10 cellular contexts compared by ENCODE assay signal in genomic region chr13:99062593-99062992, GRCh38.
DNase-seq lines count a peak whose midpoint lies in the region; ATAC-seq and TF ChIP-seq lines count a peak whose summit lies in the region.
"Had no signal": no experiment of that assay in that cellular context is flagged by ENCODE, and none has a peak within 500 bp of the region (broad histone marks: within the 10 kb centered on the region; RNA-seq: fewer than 3 reads in every experiment).

No MANE protein-coding gene starts in this region.

- H3K4me1 ChIP-seq in skeletal muscle tissue (ENCODE audit: control insufficient read depth in 3 of 3, insufficient read depth in 3 of 3, low read length in 3 of 3), result peaks cover 5 to 8% (median 6%) of the 10 kb centered on the region in 3 donors

- H3K27ac ChIP-seq in skeletal muscle tissue (ENCODE audit: low read depth, low read length), result peak overlapping the region; percentile 28

- no peak overlapping the region for H3K4me3 ChIP-seq in skeletal muscle tissue (ENCODE audit: low read length in 3 of 3)

- ATAC-seq in SK-N-SH treated with all-trans-retinoic acid at 6 μM for 48 hours (peak; percentile 58), GM18870 (IDR thresholded peaks at IDR 0.05; ENCODE audit: unreplicated experiment) (no peak), HG03095 (IDR thresholded peaks at IDR 0.05; ENCODE audit: unreplicated experiment) (no peak)

- DNase-seq in HCEC 1CT (peak; percentile 45), glomerular endothelial cell (ENCODE audit: extremely low read depth, low read depth, low spot score) (peak; percentile 67), SW480 (ENCODE audit: low spot score) (no peak)
- DNase-seq in activated naive CD4-positive, alpha-beta T cell (lab: John Stamatoyannopoulos, UW), result no peak
- DNase-seq: activated naive CD4-positive, alpha-beta T cell treated with Interleukin-2 at 50 U/mL for 16 hours; RPMI8226 had no signal

- H3K36me3 ChIP-seq in skeletal muscle tissue (ENCODE audit: control insufficient read depth in 3 of 3, insufficient read depth in 3 of 3, low read length in 3 of 3), result no peaks in the 10 kb centered on the region

- H3K9ac ChIP-seq in skeletal muscle tissue (ENCODE audit: low read depth in 1 of 3, low read length in 3 of 3), result no peak overlapping the region

- H3K9me3 ChIP-seq in skeletal muscle tissue (ENCODE audit: control insufficient read depth in 3 of 3, low read length in 3 of 3), result no peaks in the 10 kb centered on the region

- H3K27me3 ChIP-seq in skeletal muscle tissue (ENCODE audit: control insufficient read depth in 3 of 3, insufficient read depth in 3 of 3, low read length in 3 of 3), result no peaks in the 10 kb centered on the region

TF ChIP-seq in SK-N-SH treated with all-trans-retinoic acid at 6 μM for 48 hours, 23 proteins besides CTCF, POLR2A, EP300 and RAD21:
- TF ChIP-seq POU6F1 (CRISPR knock-in tag; IDR thresholded peaks at IDR 0.05; ENCODE audit: borderline replicate concordance, low read depth) (no peak), SNAI2 (CRISPR knock-in tag; IDR thresholded peaks at IDR 0.05) (no peak), CSDC2 (CRISPR knock-in tag; IDR thresholded peaks at IDR 0.05) (no peak), CSRNP3 (CRISPR knock-in tag; IDR thresholded peaks at IDR 0.05) (no peak), BACH2 (CRISPR knock-in tag; IDR thresholded peaks at IDR 0.05; ENCODE audit: borderline replicate concordance) (no peak), TOX (CRISPR knock-in tag; IDR thresholded peaks at IDR 0.05; ENCODE audit: borderline replicate concordance) (no peak), ZNF565 (CRISPR knock-in tag; conservative IDR thresholded peaks at IDR 0.05; ENCODE audit: low read depth) (no peak), ESRRG (CRISPR knock-in tag; IDR thresholded peaks at IDR 0.05) (no peak), ZFP30 (CRISPR knock-in tag; IDR thresholded peaks at IDR 0.05) (no peak), CREB5 (CRISPR knock-in tag; IDR thresholded peaks at IDR 0.05; ENCODE audit: low read depth) (no peak), PATZ1 (CRISPR knock-in tag; IDR thresholded peaks at IDR 0.05; ENCODE audit: borderline replicate concordance) (no peak), TSHZ2 (CRISPR knock-in tag; IDR thresholded peaks at IDR 0.05) (no peak), TCF4 (CRISPR knock-in tag; IDR thresholded peaks at IDR 0.05; ENCODE audit: borderline replicate concordance) (no peak)

Comparison
In these comparisons a context has a peak if more than half of its experiments do, and no peak if none do; other contexts are left out.
1. DNase-seq: peak in HCEC 1CT (single experiment) and glomerular endothelial cell (single experiment); none in activated naive CD4-positive, alpha-beta T cell (0 of 4) and SW480 (single experiment).